ENCODE assay signal across 28 cellular contexts in the genomic region with DNA sequence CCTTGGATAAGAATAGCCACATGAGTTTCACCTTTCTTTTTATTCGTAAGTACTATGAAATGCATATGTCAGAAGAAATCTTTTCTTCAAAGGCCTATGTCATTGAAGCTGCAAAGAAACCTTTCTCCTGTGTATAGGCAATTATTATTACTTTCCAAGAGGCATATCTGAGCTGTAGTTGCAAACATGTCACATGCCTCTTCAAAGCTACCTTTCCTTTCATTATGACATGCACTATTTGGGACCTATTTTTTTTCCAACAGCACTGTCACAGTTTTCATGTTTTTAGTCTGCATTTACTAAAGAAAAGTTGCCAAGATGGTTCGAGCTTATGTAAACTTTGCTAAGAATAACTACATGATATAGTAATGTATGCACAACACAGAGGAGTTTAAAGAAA.
"Had no signal": no experiment of that assay in that cellular context is flagged by ENCODE, and none has a peak within 500 bp of the region (broad histone marks: within the 10 kb centered on the region; RNA-seq: fewer than 3 reads in every experiment).

No MANE protein-coding gene starts in this region.

- ATAC-seq: naive thymus-derived CD4-positive, alpha-beta T cell; natural killer cell; pancreas; right cardiac atrium; right lobe of liver; stimulated activated effector memory CD8-positive, alpha-beta T cell treated with anti-CD3 and anti-CD28 coated beads, Interleukin-12 subunit alpha, Interleukin-12 subunit beta, amount 100 ng/mL, for 72 hours; stimulated activated naive B cell treated with anti-CD40 and anti-IgM and Interleukin-4, amounts not matched to agents 10 μg/mL and 1 μg/mL and 100 μg/mL, for 72 hours; upper lobe of right lung had no signal

- H3K4me1 ChIP-seq: pancreas, prostate gland, right lobe of liver, sigmoid colon, suprapubic skin, testis, tibial artery, transverse colon, upper lobe of right lung, uterus had no signal

- H3K36me3 ChIP-seq: neutrophil, pancreas, prostate gland, right lobe of liver, sigmoid colon, stomach, suprapubic skin, tibial artery, transverse colon, upper lobe of right lung, uterus had no signal

- H3K36me3 Mint-ChIP-seq: naive thymus-derived CD4-positive, alpha-beta T cell; natural killer cell; stimulated activated effector memory CD8-positive, alpha-beta T cell treated with anti-CD3 and anti-CD28 coated beads, Interleukin-12 subunit alpha, Interleukin-12 subunit beta, amount 100 ng/mL, for 72 hours; stimulated activated naive B cell treated with anti-CD40 and anti-IgM and Interleukin-4, amounts not matched to agents 10 μg/mL and 1 μg/mL and 100 μg/mL, for 72 hours; type B pancreatic cell had no signal

- H3K9me3 Mint-ChIP-seq: nephron, type B pancreatic cell had no signal

- H3K27ac ChIP-seq: neutrophil, pancreas, prostate gland, right lobe of liver, sigmoid colon, stomach, suprapubic skin, testis, tibial artery, transverse colon, upper lobe of right lung, uterus had no signal

- H3K4me3 ChIP-seq: pancreas, prostate gland, right lobe of liver, sigmoid colon, stomach, suprapubic skin, testis, tibial artery, transverse colon, upper lobe of right lung, uterus had no signal

- H3K27me3 Mint-ChIP-seq: naive thymus-derived CD4-positive, alpha-beta T cell; stimulated activated naive B cell treated with anti-CD40 and anti-IgM and Interleukin-4, amounts not matched to agents 10 μg/mL and 1 μg/mL and 100 μg/mL, for 72 hours; stimulated activated naive CD8-positive, alpha-beta T cell treated with anti-CD3 and anti-CD28 coated beads, Interleukin-15, Interleukin-2, amounts not matched to agents 100 ng/mL and 50 ng/mL, for 24 hours; type B pancreatic cell had no signal

- H3K9me3 ChIP-seq: neutrophil, pancreas, prostate gland, right lobe of liver, sigmoid colon, stomach, suprapubic skin, testis, tibial artery, transverse colon, upper lobe of right lung, uterus had no signal

- H3K4me3 Mint-ChIP-seq: naive thymus-derived CD4-positive, alpha-beta T cell; natural killer cell; nephron; neural crest cell; stimulated activated effector memory CD8-positive, alpha-beta T cell treated with anti-CD3 and anti-CD28 coated beads, Interleukin-12 subunit alpha, Interleukin-12 subunit beta, amount 100 ng/mL, for 72 hours; stimulated activated naive B cell treated with anti-CD40 and anti-IgM and Interleukin-4, amounts not matched to agents 10 μg/mL and 1 μg/mL and 100 μg/mL, for 72 hours; stimulated activated naive CD8-positive, alpha-beta T cell treated with anti-CD3 and anti-CD28 coated beads, Interleukin-15, Interleukin-2, amounts not matched to agents 100 ng/mL and 50 ng/mL, for 24 hours; type B pancreatic cell had no signal

- DNase-seq: naive thymus-derived CD4-positive, alpha-beta T cell; natural killer cell; nucleus accumbens; pancreas; right cardiac atrium; right lobe of liver; sigmoid colon; small intestine; stimulated activated CD4-positive, alpha-beta T cell treated with anti-CD3 and anti-CD28 coated beads, Interleukin-15, amount 100 ng/mL, for 24 hours; stimulated activated CD4-positive, alpha-beta T cell treated with anti-CD3 and anti-CD28 coated beads, Interleukin-2, amount 100 ng/mL, for 24 hours; stimulated activated CD4-positive, alpha-beta T cell treated with anti-CD3 and anti-CD28 coated beads, Interleukin-2, amount 100 ng/mL, for 48 hours; stimulated activated CD4-positive, alpha-beta T cell treated with anti-CD3 and anti-CD28 coated beads, Interleukin-4, amount 100 ng/mL, for 24 hours; stimulated activated naive B cell treated with anti-CD40 and anti-IgM and Interleukin-4, amounts not matched to agents 10 μg/mL and 1 μg/mL and 100 μg/mL, for 72 hours; stimulated activated naive CD4-positive, alpha-beta T cell treated with Interleukin-2 at 50 U/mL for 16 hours; stomach; testis; tibial artery; transverse colon; upper lobe of right lung; uterus had no signal

- H3K27ac Mint-ChIP-seq: naive thymus-derived CD4-positive, alpha-beta T cell; natural killer cell; nephron; stimulated activated effector memory CD8-positive, alpha-beta T cell treated with anti-CD3 and anti-CD28 coated beads, Interleukin-12 subunit alpha, Interleukin-12 subunit beta, amount 100 ng/mL, for 72 hours; stimulated activated naive B cell treated with anti-CD40 and anti-IgM and Interleukin-4, amounts not matched to agents 10 μg/mL and 1 μg/mL and 100 μg/mL, for 72 hours; stimulated activated naive CD8-positive, alpha-beta T cell treated with anti-CD3 and anti-CD28 coated beads, Interleukin-15, Interleukin-2, amounts not matched to agents 100 ng/mL and 50 ng/mL, for 24 hours; type B pancreatic cell had no signal

- H3K27me3 ChIP-seq: neutrophil, pancreas, right lobe of liver, sigmoid colon, stomach, suprapubic skin, testis, tibial artery, transverse colon, upper lobe of right lung, uterus had no signal

- H3K4me1 Mint-ChIP-seq: naive thymus-derived CD4-positive, alpha-beta T cell; natural killer cell; nephron; stimulated activated effector memory CD8-positive, alpha-beta T cell treated with anti-CD3 and anti-CD28 coated beads, Interleukin-12 subunit alpha, Interleukin-12 subunit beta, amount 100 ng/mL, for 72 hours; stimulated activated naive B cell treated with anti-CD40 and anti-IgM and Interleukin-4, amounts not matched to agents 10 μg/mL and 1 μg/mL and 100 μg/mL, for 72 hours had no signal
